12 cellular contexts compared by ENCODE assay signal in genomic region chr17:17942846-17943245, GRCh38. TPM values are rescaled to one million over a fixed set of nuclear protein-coding genes. Genes with fewer than 3 reads are reported as not detected.
DNase-seq lines count a peak whose midpoint lies in the region; ATAC-seq and TF ChIP-seq lines count a peak whose summit lies in the region.
"Had no signal": no experiment of that assay in that cellular context is flagged by ENCODE, and none has a peak within 500 bp of the region (broad histone marks: within the 10 kb centered on the region; RNA-seq: fewer than 3 reads in every experiment).

No MANE protein-coding gene starts in this region.

- H3K4me3 ChIP-seq in BLaER1 (no peak overlapping the region), epithelial cell of esophagus (ENCODE audit: low read length) (no peak overlapping the region), psoas muscle (no peak overlapping the region), H7 (ENCODE audit: insufficient read depth, low read depth, low read length) (no peak overlapping the region)

- H3K9me3 Mint-ChIP-seq in activated CD8-positive, alpha-beta T cell treated with anti-CD3 and anti-CD28 coated beads, Interleukin-2, amount 10 ng/mL, durations not matched to agents 7 days and 5 days (ENCODE audit: insufficient read depth) = no peaks in the 10 kb centered on the region
- H3K9me3 Mint-ChIP-seq: activated naive CD4-positive, alpha-beta T cell treated with anti-CD3 and anti-CD28 coated beads, Interleukin-2, amount 50 U/mL, for 24 hours had no signal

- no peaks in the 10 kb centered on the region for H3K27me3 ChIP-seq in BLaER1
- H3K27me3 ChIP-seq in psoas muscle (ENCODE audit: insufficient read depth in 3 of 3, low read length in 2 of 3) = no peaks in the 10 kb centered on the region
- no peaks in the 10 kb centered on the region for H3K27me3 ChIP-seq in H7 (ENCODE audit: control insufficient read depth, insufficient read depth, low read length)

- H3K27me3 Mint-ChIP-seq in activated CD8-positive, alpha-beta T cell treated with anti-CD3 and anti-CD28 coated beads, Interleukin-2, amount 10 ng/mL, durations not matched to agents 7 days and 5 days (ENCODE audit: low read depth) = no peaks in the 10 kb centered on the region
- H3K27me3 Mint-ChIP-seq: activated naive CD4-positive, alpha-beta T cell treated with anti-CD3 and anti-CD28 coated beads, Interleukin-2, amount 50 U/mL, for 24 hours had no signal

- TF ChIP-seq CTCF in epithelial cell of esophagus (IDR thresholded peaks at IDR 0.05; ENCODE audit: insufficient read depth, low read depth, low read length, missing control alignments) (no peak), psoas muscle (IDR thresholded peaks at IDR 0.05) (no peak)

- H3K27ac ChIP-seq in BLaER1 (no peak overlapping the region), psoas muscle (peak overlapping the region; percentile 34)

- H3K4me1 ChIP-seq in BLaER1 (peaks cover 15% of the 10 kb centered on the region), psoas muscle (peaks cover 81% of the 10 kb centered on the region)

- peaks cover 5% of the 10 kb centered on the region; the same call in 1 of the 2 replicates for H4K20me1 ChIP-seq in BLaER1

- no peak overlapping the region for H3K9ac ChIP-seq in BLaER1

- POLR2A ChIA-PET in activated CD8-positive, alpha-beta T cell treated with anti-CD3 and anti-CD28 coated beads, Interleukin-2, amount 10 ng/mL, durations not matched to agents 7 days and 5 days (lab: Charles Lee) = interaction anchor here (1.3 kb wide), 1 partner anchor 15 kb away, joined by 4 read pairs; no protein-coding TSS in a partner anchor

- H3K36me3 ChIP-seq in BLaER1 = no peaks in the 10 kb centered on the region
- H3K36me3 ChIP-seq in psoas muscle (ENCODE audit: insufficient read depth in 1 of 2, low read depth in 1 of 2) = no peaks in the 10 kb centered on the region
- H3K36me3 ChIP-seq in H7 (replicated peaks; ENCODE audit: control insufficient read depth, insufficient read depth, low read length) = no peaks in the 10 kb centered on the region

- H3K4me1 Mint-ChIP-seq in activated CD8-positive, alpha-beta T cell treated with anti-CD3 and anti-CD28 coated beads, Interleukin-2, amount 10 ng/mL, durations not matched to agents 7 days and 5 days (ENCODE audit: low read depth) = peaks cover 11% of the 10 kb centered on the region

- H3K27ac Mint-ChIP-seq in activated CD8-positive, alpha-beta T cell treated with anti-CD3 and anti-CD28 coated beads, Interleukin-2, amount 10 ng/mL, durations not matched to agents 7 days and 5 days = no peak overlapping the region
- H3K27ac Mint-ChIP-seq: activated naive CD4-positive, alpha-beta T cell treated with anti-CD3 and anti-CD28 coated beads, Interleukin-2, amount 50 U/mL, for 24 hours had no signal

- peak in 1 of 4 donors; percentile 54 for ATAC-seq in psoas muscle
- ATAC-seq in activated CD8-positive, alpha-beta T cell treated with anti-CD3 and anti-CD28 coated beads, Interleukin-2, amount 10 ng/mL, durations not matched to agents 7 days and 5 days = no peak

- no peaks in the 10 kb centered on the region for H3K36me3 Mint-ChIP-seq in activated CD8-positive, alpha-beta T cell treated with anti-CD3 and anti-CD28 coated beads, Interleukin-2, amount 10 ng/mL, durations not matched to agents 7 days and 5 days (ENCODE audit: low read depth)

- intact Hi-C loops in psoas muscle (cut with DNase I) = no loop called here

- H3K4me3 Mint-ChIP-seq in activated CD8-positive, alpha-beta T cell treated with anti-CD3 and anti-CD28 coated beads, Interleukin-2, amount 10 ng/mL, durations not matched to agents 7 days and 5 days = no peak overlapping the region
- H3K4me3 Mint-ChIP-seq: activated naive CD4-positive, alpha-beta T cell treated with anti-CD3 and anti-CD28 coated beads, Interleukin-2, amount 50 U/mL, for 24 hours had no signal

- H3K4me2 ChIP-seq in BLaER1 = peak overlapping the region; percentile 62

- CTCF ChIA-PET in activated CD8-positive, alpha-beta T cell treated with anti-CD3 and anti-CD28 coated beads, Interleukin-2, amount 10 ng/mL, durations not matched to agents 7 days and 5 days (lab: Charles Lee) = no interaction called here

- DNase-seq in NCI-H82 treated with DMSO at 0.1 percent for 48 hours (lab: John Stamatoyannopoulos, UW; ENCODE audit: unreplicated experiment) (peak; percentile 48), epithelial cell of esophagus (ENCODE audit: low read depth) (peak; percentile 62), psoas muscle (no peak), AML-193 (lab: John Stamatoyannopoulos, UW) (no peak), H7 (no peak), kidney tubule cell (ENCODE audit: low spot score) (no peak)
- no peak for DNase-seq in activated CD8-positive, alpha-beta T cell treated with anti-CD3 and anti-CD28 coated beads, Interleukin-2, amount 10 ng/mL, durations not matched to agents 7 days and 5 days
- DNase-seq: activated CD4-positive, alpha-beta T cell treated with anti-CD3 and anti-CD28 coated beads for 4 hours; MM.1S; OCI-M1 had no signal

- no peaks in the 10 kb centered on the region for H3K9me3 ChIP-seq in BLaER1
- H3K9me3 ChIP-seq in psoas muscle = no peaks in the 10 kb centered on the region

RNA-seq across cellular contexts. Expression of gene TOM1L2, which starts 29.4 kb away (rescaled TPM):
- total RNA-seq in psoas muscle = 10 to 100 TPM; 72.0 to 89.8 (median 87.2) TPM
- polyA plus RNA-seq in psoas muscle = 10 to 100 TPM; 13.3 to 48.4 (median 27.6) TPM
- total RNA-seq in H7 (2014; rRNA removed; shearing (Covaris generic)) = 3.1 and 4.6 TPM in 2 replicates
- total RNA-seq in activated CD8-positive, alpha-beta T cell treated with anti-CD3 and anti-CD28 coated beads, Interleukin-2, amount 10 ng/mL, durations not matched to agents 7 days and 5 days = 10 to 100 TPM; 22.1 to 25.0 TPM

RNA-seq across cellular contexts. Expression of gene DRC3, which starts 29.8 kb away (rescaled TPM):
- 1 to 10 TPM in 1 of 4 donors, under 1 TPM in 3; 0.39 to 1.8 (median 0.73) TPM for total RNA-seq in psoas muscle
- polyA plus RNA-seq in psoas muscle = 1 to 10 TPM in 1 of 3 donors, under 1 TPM in 2; 0.61 to 1.6 (median 0.69) TPM
- 0.17 and 5.0 TPM in 2 replicates for total RNA-seq in H7 (2014; rRNA removed; shearing (Covaris generic))
- under 1 TPM; 0.70 to 0.95 TPM for total RNA-seq in activated CD8-positive, alpha-beta T cell treated with anti-CD3 and anti-CD28 coated beads, Interleukin-2, amount 10 ng/mL, durations not matched to agents 7 days and 5 days

Comparison
In these comparisons a context has a peak if more than half of its experiments do, and no peak if none do; other contexts are left out.
1. DNase-seq: peak in NCI-H82 treated with DMSO at 0.1 percent for 48 hours (single experiment) and epithelial cell of esophagus (single experiment); none in psoas muscle (0 of 2), AML-193 (0 of 2), H7 (single experiment), kidney tubule cell (single experiment) and activated CD8-positive, alpha-beta T cell treated with anti-CD3 and anti-CD28 coated beads, Interleukin-2, amount 10 ng/mL, durations not matched to agents 7 days and 5 days (single experiment).